23 cellular contexts compared by ENCODE assay signal in genomic region chr14:104054222-104054905, GRCh38. TPM values are rescaled to one million over a fixed set of nuclear protein-coding genes. Genes with fewer than 3 reads are reported as not detected.
"Had no signal": no experiment of that assay in that cellular context is flagged by ENCODE, and none has a peak within 500 bp of the region (broad histone marks: within the 10 kb centered on the region; RNA-seq: fewer than 3 reads in every experiment).

No MANE protein-coding gene starts in this region.

- H3K4me1 ChIP-seq: suprapubic skin, tibial artery had no signal

- ATAC-seq: heart right ventricle; left lobe of liver; sciatic nerve; stimulated activated naive CD8-positive, alpha-beta T cell treated with anti-CD3 and anti-CD28 coated beads, Interleukin-15, Interleukin-2, amounts not matched to agents 100 U/mL and 50 U/mL, for 24 hours had no signal

- H3K4me3 Mint-ChIP-seq: dendritic cell treated with granulocyte-macrophage colony-stimulating factor and Interleukin-4, amounts not matched to agents 40 ng/mL and 50 ng/mL, for 4 days; mesothelial cell of epicardium; nephron had no signal

- H3K36me3 Mint-ChIP-seq: mesothelial cell of epicardium had no signal

- H3K4me3 ChIP-seq: cardiac muscle cell, heart right ventricle, skin epidermis, suprapubic skin, tibial artery had no signal

- DNase-seq: heart right ventricle; hypothalamus; kidney glomerular epithelial cell; mammary epithelial cell; posterior cingulate gyrus; stimulated activated CD4-positive, alpha-beta T cell treated with anti-CD3 and anti-CD28 coated beads, Interleukin-12 subunit alpha, Interleukin-12 subunit beta, amount 100 ng/mL, for 4 hours; stimulated activated naive CD8-positive, alpha-beta T cell treated with anti-CD3 and anti-CD28 coated beads, Interleukin-15, Interleukin-2, amounts not matched to agents 100 U/mL and 50 U/mL, for 24 hours; tibial artery had no signal

- H3K9me3 Mint-ChIP-seq: dendritic cell treated with granulocyte-macrophage colony-stimulating factor and Interleukin-4, amounts not matched to agents 40 ng/mL and 50 ng/mL, for 4 days; nephron had no signal

- H3K27ac ChIP-seq: cardiac muscle cell, heart right ventricle, neutrophil, skin epidermis, suprapubic skin, tibial artery had no signal

- H3K9me3 ChIP-seq: heart right ventricle, neutrophil, suprapubic skin, tibial artery had no signal

- H3K27me3 ChIP-seq: suprapubic skin had no signal

- H3K4me1 Mint-ChIP-seq: mesothelial cell of epicardium, nephron had no signal

- H3K36me3 ChIP-seq: cardiac muscle cell, heart right ventricle, neutrophil, suprapubic skin, tibial artery had no signal

- H3K27ac Mint-ChIP-seq: dendritic cell treated with granulocyte-macrophage colony-stimulating factor and Interleukin-4, amounts not matched to agents 40 ng/mL and 50 ng/mL, for 4 days; mesothelial cell of epicardium; nephron had no signal

RNA-seq across cellular contexts. Expression of gene ASPG, which starts 31.1 kb away (rescaled TPM):
- total RNA-seq: epithelial cell of proximal tubule, fibroblast of lung, glomerular endothelial cell, myocyte, osteoblast, pulmonary artery endothelial cell had no signal
